16 cellular contexts compared by ENCODE assay signal in the genomic region with DNA sequence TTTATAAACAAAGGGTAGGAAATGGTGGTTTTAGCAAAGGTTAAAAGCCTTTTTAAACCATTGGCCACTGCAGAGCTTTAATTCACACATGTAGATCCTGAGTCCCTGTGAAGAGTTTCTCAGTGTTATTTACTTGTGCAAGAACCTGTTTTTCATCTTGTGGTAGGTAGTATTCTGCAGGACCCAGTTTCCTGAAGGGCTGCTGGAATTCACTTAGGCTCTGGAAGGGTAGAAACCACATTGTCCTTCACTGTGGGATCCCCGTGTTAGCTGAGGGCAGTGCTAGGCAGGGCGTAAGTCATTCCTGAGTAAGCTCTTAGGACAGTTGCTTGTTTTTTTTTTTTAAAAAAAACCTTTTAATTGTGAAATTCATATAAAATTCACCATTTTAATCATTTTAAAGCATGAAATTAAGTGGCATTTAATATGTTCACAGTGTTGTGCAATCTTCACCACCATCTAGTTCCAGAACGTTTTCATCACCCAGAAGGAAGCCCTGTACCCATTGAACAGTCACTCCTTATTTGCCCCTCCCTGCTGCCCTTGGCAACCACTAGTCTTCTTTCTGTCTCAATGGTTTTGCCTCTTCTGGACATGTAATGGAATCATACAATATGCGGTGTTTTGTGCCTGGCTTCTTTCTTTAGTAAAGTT.
A peak's percentile ranks its signal among the peaks of the same experiment; 100 is the strongest.
DNase-seq lines count a peak whose midpoint lies in the region; ATAC-seq, FAIRE-seq and TF ChIP-seq lines count a peak whose summit lies in the region.
"Had no signal": no experiment of that assay in that cellular context is flagged by ENCODE, and none has a peak within 500 bp of the region (broad histone marks: within the 10 kb centered on the region; RNA-seq: fewer than 3 reads in every experiment).

No MANE protein-coding gene starts in this region.

- H4K20me1 ChIP-seq in hepatocyte (ENCODE audit: insufficient read depth, poor library complexity, severe bottlenecking), result no peaks in the 10 kb centered on the region

- H3K4me3 ChIP-seq in right cardiac atrium (ENCODE audit: low read length), result no peak overlapping the region
- H3K4me3 ChIP-seq in right atrium auricular region, result no peak overlapping the region
- H3K4me3 ChIP-seq in bronchial epithelial cell (ENCODE audit: low read depth, low read length), result no peak overlapping the region
- H3K4me3 ChIP-seq in left lung, result no peak overlapping the region
- H3K4me3 ChIP-seq in upper lobe of right lung, result no peak overlapping the region
- H3K4me3 ChIP-seq in hepatocyte, result no peak overlapping the region

- no peaks in the 10 kb centered on the region for H3K9me2 ChIP-seq in hepatocyte (replicated peaks; ENCODE audit: insufficient read depth)

- no peaks in the 10 kb centered on the region for H3K9me3 ChIP-seq in right cardiac atrium (ENCODE audit: control insufficient read depth, low read length)
- H3K9me3 ChIP-seq in right atrium auricular region, result no peaks in the 10 kb centered on the region
- H3K9me3 ChIP-seq in left lung, result no peaks in the 10 kb centered on the region
- H3K9me3 ChIP-seq in upper lobe of right lung, result no peaks in the 10 kb centered on the region
- H3K9me3 ChIP-seq in hepatocyte (ENCODE audit: low read depth), result no peaks in the 10 kb centered on the region

- intact Hi-C loops in right cardiac atrium (cut with DNase I) (no loop called here), left lung (cut with DNase I) (loop anchor here in 1 of 2 donors (10.0 kb wide), 1 partner anchor 59 kb away; no protein-coding TSS in a partner anchor), upper lobe of right lung (cut with DNase I) (no loop called here)

- 74% methylated on average over 4 of the region's 4 CpGs for WGBS in right cardiac atrium
- WGBS in hepatocyte (ENCODE audit: low lambda C conversion rate, missing lambda C conversion rate), result 75% methylated on average over 4 of the region's 4 CpGs

- H3K36me3 ChIP-seq in right atrium auricular region, result no peaks in the 10 kb centered on the region
- peaks cover 2% of the 10 kb centered on the region for H3K36me3 ChIP-seq in bronchial epithelial cell (ENCODE audit: control insufficient read depth, insufficient read depth, low read length)
- no peaks in the 10 kb centered on the region for H3K36me3 ChIP-seq in left lung
- no peaks in the 10 kb centered on the region for H3K36me3 ChIP-seq in upper lobe of right lung
- H3K36me3 ChIP-seq in hepatocyte (replicated peaks; ENCODE audit: insufficient read depth, low read depth), result no peaks in the 10 kb centered on the region

- H3K4me2 ChIP-seq in hepatocyte, result no peak overlapping the region

- peaks cover 74% of the 10 kb centered on the region for H3K79me2 ChIP-seq in hepatocyte

- H2AFZ ChIP-seq in hepatocyte, result no peak overlapping the region

- H3K27ac ChIP-seq in right cardiac atrium (ENCODE audit: low read length) (no peak overlapping the region), right atrium auricular region (no peak overlapping the region), left lung (peak overlapping the region in 1 of 2 donors; percentile 55), upper lobe of right lung (no peak overlapping the region), hepatocyte (no peak overlapping the region)

- FAIRE-seq in bronchial epithelial cell (lab: Jason Lieb, UNC), result no peak

- no peaks in the 10 kb centered on the region for H3K27me3 ChIP-seq in right cardiac atrium (ENCODE audit: control insufficient read depth, insufficient read depth)
- no peaks in the 10 kb centered on the region for H3K27me3 ChIP-seq in right atrium auricular region
- H3K27me3 ChIP-seq in bronchial epithelial cell (ENCODE audit: control insufficient read depth, insufficient read depth, low read length), result no peaks in the 10 kb centered on the region
- no peaks in the 10 kb centered on the region for H3K27me3 ChIP-seq in left lung
- no peaks in the 10 kb centered on the region for H3K27me3 ChIP-seq in upper lobe of right lung
- no peaks in the 10 kb centered on the region for H3K27me3 ChIP-seq in hepatocyte

- H3K4me1 ChIP-seq in right cardiac atrium (ENCODE audit: control insufficient read depth, insufficient read depth, low read length) (peaks cover 6% of the 10 kb centered on the region), right atrium auricular region (peaks cover 0 to 10% of the 10 kb centered on the region in 2 donors), left lung (peaks cover 7 to 14% of the 10 kb centered on the region in 2 donors), upper lobe of right lung (peaks cover 40% of the 10 kb centered on the region), hepatocyte (ENCODE audit: insufficient read depth) (peaks cover 23% of the 10 kb centered on the region)

- peak in 2 of 3 donors; percentile 33 to 71 for DNase-seq in right cardiac atrium
- DNase-seq in right atrium auricular region (ENCODE audit: low spot score), result no peak
- DNase-seq in bronchial epithelial cell (ENCODE audit: low read depth), result peak; percentile 46
- DNase-seq in left lung, result no peak
- no peak for DNase-seq in upper lobe of right lung
- DNase-seq in hepatocyte (ENCODE audit: low spot score), result no peak
- no peak for DNase-seq in DMS153 treated with DMSO at 0.1 percent for 48 hours (lab: John Stamatoyannopoulos, UW; ENCODE audit: unreplicated experiment)
- no peak for DNase-seq in RPMI8226
- DNase-seq: activated B cell treated with CpG ODN at 0.5 μM for 24 hours; activated naive CD4-positive, alpha-beta T cell treated with Interleukin-2 at 50 U/mL for 16 hours; hypothalamus; mesenchymal stem cell; NCI-H1417 treated with DMSO at 0.1 percent for 48 hours; NCI-H446 treated with DMSO at 0.1 percent for 48 hours; occipital lobe; OCI-M1 had no signal

- ATAC-seq in right cardiac atrium, result peak; percentile 40 to 62
- peak; percentile 57 for ATAC-seq in left lung
- peak; percentile 63 for ATAC-seq in upper lobe of right lung

- TF ChIP-seq CTCF in right atrium auricular region (IDR thresholded peaks at IDR 0.05) (no peak), bronchial epithelial cell (IDR thresholded peaks at IDR 0.05; ENCODE audit: insufficient read depth, low read length, severe bottlenecking) (no peak), left lung (IDR thresholded peaks at IDR 0.05) (no peak), upper lobe of right lung (IDR thresholded peaks at IDR 0.05) (no peak), hepatocyte (IDR thresholded peaks at IDR 0.05; ENCODE audit: poor library complexity) (no peak)

Comparison
In these comparisons a context has a peak if more than half of its experiments do, and no peak if none do; other contexts are left out.
1. DNase-seq: peak in right cardiac atrium (2 of 3) and bronchial epithelial cell (single experiment); none in right atrium auricular region (single experiment), left lung (0 of 2), upper lobe of right lung (single experiment), hepatocyte (single experiment), DMS153 treated with DMSO at 0.1 percent for 48 hours (single experiment) and RPMI8226 (single experiment).
2. Peak in every context shown above with its lines, with median percentiles within 50 percentile points of each other: ATAC-seq.